ENCODE assay signal across 2 cellular contexts in the genomic region with DNA sequence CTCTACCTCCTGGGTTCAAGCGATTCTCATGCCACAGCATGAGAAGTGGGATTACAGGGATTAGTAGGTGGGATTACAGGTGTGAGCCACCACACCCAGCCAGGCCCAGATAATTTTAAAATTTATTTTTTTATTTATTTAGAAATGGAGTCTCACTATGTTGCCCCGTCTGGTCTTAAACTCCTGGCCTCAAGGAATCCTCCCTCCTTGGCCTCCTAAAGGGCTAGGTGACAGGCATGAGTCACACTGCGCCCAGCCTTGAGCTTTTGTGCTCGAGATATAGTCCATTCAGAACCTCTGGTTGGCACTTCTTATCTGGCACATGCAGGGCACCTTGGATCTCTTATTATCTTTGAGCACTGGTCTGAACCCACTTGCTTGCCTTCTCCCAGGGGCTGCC.
TF ChIP-seq lines count a peak whose summit lies in the region.

No MANE protein-coding gene starts in this region.

TF ChIP-seq in SK-N-SH, 30 proteins besides CTCF, POLR2A, EP300 and RAD21 (continued from another document):
- TF ChIP-seq REST (IDR thresholded peaks at IDR 0.05; ENCODE audit: low read depth, low read length) (no peak), ZBTB33 (IDR thresholded peaks at IDR 0.05; ENCODE audit: borderline replicate concordance, low read depth) (no peak), JUND (IDR thresholded peaks at IDR 0.05) (no peak), USF1 (IDR thresholded peaks at IDR 0.05; ENCODE audit: borderline replicate concordance, low read depth) (no peak), MAX (IDR thresholded peaks at IDR 0.05; ENCODE audit: low read depth) (no peak), NRF1 (IDR thresholded peaks at IDR 0.05; ENCODE audit: low read depth, low read length) (no peak), MXI1 (IDR thresholded peaks at IDR 0.05; ENCODE audit: low read depth, low read length) (no peak), PBX3 (IDR thresholded peaks at IDR 0.05) (no peak), FOXM1 (IDR thresholded peaks at IDR 0.05; ENCODE audit: low read depth) (no peak), MEF2A (IDR thresholded peaks at IDR 0.05; ENCODE audit: borderline replicate concordance, low read depth) (no peak), IRF3 (IDR thresholded peaks at IDR 0.05; ENCODE audit: low read depth, low read length) (no peak), TCF12 (IDR thresholded peaks at IDR 0.05) (no peak), USF2 (IDR thresholded peaks at IDR 0.05; ENCODE audit: borderline replicate concordance, low read depth, low read length) (no peak), GATA2 (CRISPR knock-in tag; IDR thresholded peaks at IDR 0.05) (no peak), SIN3A (IDR thresholded peaks at IDR 0.05; ENCODE audit: borderline replicate concordance, low read depth, low read length) (no peak), TEAD4 (IDR thresholded peaks at IDR 0.05; ENCODE audit: borderline replicate concordance, insufficient read depth) (no peak), FOSL2 (IDR thresholded peaks at IDR 0.05; ENCODE audit: borderline replicate concordance, low read depth) (no peak)
TF ChIP-seq in SK-N-SH: peak in this region for 0.

TF ChIP-seq in SK-N-SH treated with all-trans-retinoic acid at 6 μM for 48 hours, 23 proteins besides CTCF, POLR2A, EP300 and RAD21 (continued from another document):
- TF ChIP-seq ZNF565 (CRISPR knock-in tag; conservative IDR thresholded peaks at IDR 0.05; ENCODE audit: low read depth), result no peak
- no peak for TF ChIP-seq TCF4 (CRISPR knock-in tag; IDR thresholded peaks at IDR 0.05; ENCODE audit: borderline replicate concordance)
- TF ChIP-seq, protein P1, sequence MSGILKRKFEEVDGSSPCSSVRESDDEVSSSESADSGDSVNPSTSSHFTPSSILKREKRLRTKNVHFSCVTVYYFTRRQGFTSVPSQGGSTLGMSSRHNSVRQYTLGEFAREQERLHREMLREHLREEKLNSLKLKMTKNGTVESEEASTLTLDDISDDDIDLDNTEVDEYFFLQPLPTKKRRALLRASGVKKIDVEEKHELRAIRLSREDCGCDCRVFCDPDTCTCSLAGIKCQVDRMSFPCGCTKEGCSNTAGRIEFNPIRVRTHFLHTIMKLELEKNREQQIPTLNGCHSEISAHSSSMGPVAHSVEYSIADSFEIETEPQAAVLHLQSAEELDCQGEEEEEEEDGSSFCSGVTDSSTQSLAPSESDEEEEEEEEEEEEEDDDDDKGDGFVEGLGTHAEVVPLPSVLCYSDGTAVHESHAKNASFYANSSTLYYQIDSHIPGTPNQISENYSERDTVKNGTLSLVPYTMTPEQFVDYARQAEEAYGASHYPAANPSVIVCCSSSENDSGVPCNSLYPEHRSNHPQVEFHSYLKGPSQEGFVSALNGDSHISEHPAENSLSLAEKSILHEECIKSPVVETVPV (CRISPR knock-in tag; IDR thresholded peaks at IDR 0.05), result no peak
- no peak for TF ChIP-seq OSR1 (CRISPR knock-in tag; IDR thresholded peaks at IDR 0.05)
- no peak for TF ChIP-seq TOX (CRISPR knock-in tag; IDR thresholded peaks at IDR 0.05; ENCODE audit: borderline replicate concordance)
- TF ChIP-seq ZFP30 (CRISPR knock-in tag; IDR thresholded peaks at IDR 0.05), result no peak
- TF ChIP-seq, protein P2, sequence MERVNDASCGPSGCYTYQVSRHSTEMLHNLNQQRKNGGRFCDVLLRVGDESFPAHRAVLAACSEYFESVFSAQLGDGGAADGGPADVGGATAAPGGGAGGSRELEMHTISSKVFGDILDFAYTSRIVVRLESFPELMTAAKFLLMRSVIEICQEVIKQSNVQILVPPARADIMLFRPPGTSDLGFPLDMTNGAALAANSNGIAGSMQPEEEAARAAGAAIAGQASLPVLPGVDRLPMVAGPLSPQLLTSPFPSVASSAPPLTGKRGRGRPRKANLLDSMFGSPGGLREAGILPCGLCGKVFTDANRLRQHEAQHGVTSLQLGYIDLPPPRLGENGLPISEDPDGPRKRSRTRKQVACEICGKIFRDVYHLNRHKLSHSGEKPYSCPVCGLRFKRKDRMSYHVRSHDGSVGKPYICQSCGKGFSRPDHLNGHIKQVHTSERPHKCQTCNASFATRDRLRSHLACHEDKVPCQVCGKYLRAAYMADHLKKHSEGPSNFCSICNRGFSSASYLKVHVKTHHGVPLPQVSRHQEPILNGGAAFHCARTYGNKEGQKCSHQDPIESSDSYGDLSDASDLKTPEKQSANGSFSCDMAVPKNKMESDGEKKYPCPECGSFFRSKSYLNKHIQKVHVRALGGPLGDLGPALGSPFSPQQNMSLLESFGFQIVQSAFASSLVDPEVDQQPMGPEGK (CRISPR knock-in tag; IDR thresholded peaks at IDR 0.05; ENCODE audit: borderline replicate concordance), result no peak
- TF ChIP-seq PPARA (CRISPR knock-in tag; IDR thresholded peaks at IDR 0.05; ENCODE audit: borderline replicate concordance), result no peak
- TF ChIP-seq CSDC2 (CRISPR knock-in tag; IDR thresholded peaks at IDR 0.05), result no peak
- TF ChIP-seq ARNTL (CRISPR knock-in tag; IDR thresholded peaks at IDR 0.05; ENCODE audit: borderline replicate concordance, low read depth), result no peak
- no peak for TF ChIP-seq RARB (CRISPR knock-in tag; IDR thresholded peaks at IDR 0.05)
TF ChIP-seq in SK-N-SH treated with all-trans-retinoic acid at 6 μM for 48 hours: peak in this region for 0.
